Comparison of ENCODE assay signal across 13 cellular contexts in the genomic region with DNA sequence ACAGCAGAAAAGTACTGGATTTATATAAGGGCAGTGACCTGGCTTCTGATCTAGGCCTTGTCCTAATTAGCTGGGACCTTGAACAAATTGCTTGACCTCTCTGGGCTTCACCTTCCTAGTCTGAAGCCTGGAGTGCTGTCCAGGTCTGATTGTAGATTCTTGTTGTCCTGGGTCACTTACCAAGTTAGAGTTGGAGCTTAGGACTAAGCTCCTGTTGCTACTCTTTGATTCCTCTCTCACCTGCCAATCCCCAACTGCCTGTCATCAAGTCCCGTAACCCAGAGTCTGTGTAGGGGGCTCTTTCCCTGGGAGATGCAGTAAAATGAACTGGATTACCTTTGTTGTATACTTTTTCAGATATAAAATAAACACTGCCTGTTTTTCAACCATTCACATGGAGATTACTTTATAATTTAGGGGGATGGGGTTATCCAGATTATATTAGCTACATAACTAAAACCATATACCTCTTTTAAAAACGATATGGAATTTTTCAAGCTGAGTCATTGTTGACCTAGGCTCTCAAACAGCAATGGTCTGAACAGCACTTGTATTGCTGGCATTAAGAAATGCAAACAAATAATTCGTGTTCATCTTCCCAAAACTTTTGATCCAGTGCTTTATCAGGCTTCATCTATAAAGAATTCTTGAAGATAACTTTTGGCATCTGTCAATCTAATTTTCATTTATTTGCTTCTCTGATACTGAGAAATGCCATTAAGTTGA. TPM values are rescaled to one million over a fixed set of nuclear protein-coding genes. Genes with fewer than 3 reads are reported as not detected.
DNase-seq lines count a peak whose midpoint lies in the region; ATAC-seq and TF ChIP-seq lines count a peak whose summit lies in the region.
"Had no signal": no experiment of that assay in that cellular context is flagged by ENCODE, and none has a peak within 500 bp of the region (broad histone marks: within the 10 kb centered on the region; RNA-seq: fewer than 3 reads in every experiment).

No MANE protein-coding gene starts in this region.

- H3K36me3 ChIP-seq in SJSA1 (peaks cover 11% of the 10 kb centered on the region), transverse colon (no peaks in the 10 kb centered on the region)

- no peaks in the 10 kb centered on the region for H3K36me3 Mint-ChIP-seq in activated naive CD4-positive, alpha-beta T cell treated with anti-CD3 and anti-CD28 coated beads, Interleukin-2, amount 50 U/mL, for 24 hours
- no peaks in the 10 kb centered on the region for H3K36me3 Mint-ChIP-seq in activated naive CD4-positive, alpha-beta T cell treated with anti-CD3 and anti-CD28 coated beads for 36 hours (ENCODE audit: low read depth)
- H3K36me3 Mint-ChIP-seq in activated naive CD4-positive, alpha-beta T cell treated with anti-CD3 and anti-CD28 coated beads, Interleukin-2, amount 50 U/mL, for 72 hours, result no peaks in the 10 kb centered on the region
- H3K36me3 Mint-ChIP-seq: T-cell had no signal

- no peak overlapping the region for H3K4me3 Mint-ChIP-seq in activated naive CD4-positive, alpha-beta T cell treated with anti-CD3 and anti-CD28 coated beads, Interleukin-2, amount 50 U/mL, for 24 hours
- H3K4me3 Mint-ChIP-seq in activated naive CD4-positive, alpha-beta T cell treated with anti-CD3 and anti-CD28 coated beads for 36 hours, result no peak overlapping the region
- H3K4me3 Mint-ChIP-seq: T-cell had no signal

- H3K9me3 ChIP-seq in SJSA1 (replicated peaks), result no peaks in the 10 kb centered on the region
- no peaks in the 10 kb centered on the region for H3K9me3 ChIP-seq in transverse colon

- intact Hi-C loops in activated naive CD4-positive, alpha-beta T cell treated with anti-CD3 and anti-CD28 coated beads for 36 hours (cut with micrococcal nuclease), result loop anchor here (10.0 kb wide), 1 partner anchor 48 kb away; no protein-coding TSS in a partner anchor
- intact Hi-C loops in transverse colon (cut with DNase I; ENCODE audit: low total_unique reads), result no loop called here

- no peaks in the 10 kb centered on the region for H3K27me3 ChIP-seq in SJSA1 (replicated peaks)
- H3K27me3 ChIP-seq in transverse colon, result no peaks in the 10 kb centered on the region

- no peak for ATAC-seq in GM21423 (IDR thresholded peaks at IDR 0.05; ENCODE audit: unreplicated experiment)
- ATAC-seq in activated naive CD4-positive, alpha-beta T cell treated with anti-CD3 and anti-CD28 coated beads, Interleukin-2, amount 50 U/mL, for 72 hours, result no peak
- ATAC-seq: T-cell had no signal

- TF ChIP-seq CTCF in fibroblast of villous mesenchyme (IDR thresholded peaks at IDR 0.05; ENCODE audit: insufficient read depth, low read depth, low read length), result no peak
- TF ChIP-seq CTCF in transverse colon (IDR thresholded peaks at IDR 0.05), result no peak

- 13 to 34% methylated on average over 3 of the region's 3 CpGs for WGBS in transverse colon (ENCODE audit: low coverage in 1 of 2), 2 donors

- DNase-seq in activated naive CD4-positive, alpha-beta T cell treated with anti-CD3 and anti-CD28 coated beads for 36 hours, result no peak
- DNase-seq in SJSA1 (ENCODE audit: low read depth in 1 of 2, low spot score in 2 of 2), result no peak
- peak; percentile 42 for DNase-seq in fibroblast of villous mesenchyme (ENCODE audit: low read depth)
- DNase-seq in transverse colon, result no peak
- DNase-seq in NCI-H2227 treated with DMSO at 0.1 percent for 48 hours (lab: John Stamatoyannopoulos, UW), result no peak
- no peak for DNase-seq in activated naive CD4-positive, alpha-beta T cell treated with anti-CD3 and anti-CD28 coated beads, Interleukin-2, amount 50 U/mL, for 72 hours (ENCODE audit: low spot score in 2 of 2)
- DNase-seq: islet precursor cell; NCI-H146; stimulated activated naive CD4-positive, alpha-beta T cell treated with Interleukin-2 at 50 U/mL for 16 hours; T-cell had no signal

- H3K4me3 ChIP-seq in SJSA1 (no peak overlapping the region), fibroblast of villous mesenchyme (ENCODE audit: low read depth, low read length) (no peak overlapping the region), transverse colon (no peak overlapping the region)
- H3K4me3 ChIP-seq: skin epidermis had no signal

- H3K4me1 Mint-ChIP-seq in activated naive CD4-positive, alpha-beta T cell treated with anti-CD3 and anti-CD28 coated beads, Interleukin-2, amount 50 U/mL, for 24 hours, result peaks cover 27% of the 10 kb centered on the region
- peaks cover 21% of the 10 kb centered on the region for H3K4me1 Mint-ChIP-seq in activated naive CD4-positive, alpha-beta T cell treated with anti-CD3 and anti-CD28 coated beads for 36 hours (ENCODE audit: low read depth)

- H3K27ac ChIP-seq in SJSA1, result peak overlapping the region; percentile 15; the same call in 1 of the 2 replicates
- peak overlapping the region; percentile 2 to 37 (median 31) for H3K27ac ChIP-seq in transverse colon
- H3K27ac ChIP-seq: skin epidermis had no signal

- H3K9me3 Mint-ChIP-seq in activated naive CD4-positive, alpha-beta T cell treated with anti-CD3 and anti-CD28 coated beads, Interleukin-2, amount 50 U/mL, for 24 hours, result no peaks in the 10 kb centered on the region
- H3K9me3 Mint-ChIP-seq in activated naive CD4-positive, alpha-beta T cell treated with anti-CD3 and anti-CD28 coated beads for 36 hours, result no peaks in the 10 kb centered on the region
- H3K9me3 Mint-ChIP-seq in activated naive CD4-positive, alpha-beta T cell treated with anti-CD3 and anti-CD28 coated beads, Interleukin-2, amount 50 U/mL, for 72 hours, result no peaks in the 10 kb centered on the region
- H3K9me3 Mint-ChIP-seq: T-cell had no signal

- peak overlapping the region; percentile 7 for H3K27ac Mint-ChIP-seq in activated naive CD4-positive, alpha-beta T cell treated with anti-CD3 and anti-CD28 coated beads, Interleukin-2, amount 50 U/mL, for 24 hours
- no peak overlapping the region for H3K27ac Mint-ChIP-seq in activated naive CD4-positive, alpha-beta T cell treated with anti-CD3 and anti-CD28 coated beads for 36 hours
- no peak overlapping the region for H3K27ac Mint-ChIP-seq in activated naive CD4-positive, alpha-beta T cell treated with anti-CD3 and anti-CD28 coated beads, Interleukin-2, amount 50 U/mL, for 72 hours

- CTCF ChIA-PET in activated naive CD4-positive, alpha-beta T cell treated with anti-CD3 and anti-CD28 coated beads for 36 hours (lab: Charles Lee), result interaction anchor here (1.1 kb wide), 1 partner anchor 27 kb away, joined by 3 read pairs; no protein-coding TSS in a partner anchor

- no peaks in the 10 kb centered on the region for H3K27me3 Mint-ChIP-seq in activated naive CD4-positive, alpha-beta T cell treated with anti-CD3 and anti-CD28 coated beads, Interleukin-2, amount 50 U/mL, for 24 hours
- no peaks in the 10 kb centered on the region for H3K27me3 Mint-ChIP-seq in activated naive CD4-positive, alpha-beta T cell treated with anti-CD3 and anti-CD28 coated beads for 36 hours (ENCODE audit: low read depth)
- H3K27me3 Mint-ChIP-seq: T-cell had no signal

- TF ChIP-seq EP300 in transverse colon (IDR thresholded peaks at IDR 0.05; ENCODE audit: low read depth), result no peak

- in situ Hi-C loops in transverse colon (cut with MboI; ENCODE audit: low pct_ligation_motif_present in 1 of 4, low pct_unique_long_range_greater_than_20kb in 1 of 4, low sequenced_read_pairs in 3 of 4), result no loop called here

- TF ChIP-seq POLR2A in transverse colon (IDR thresholded peaks at IDR 0.05), result no peak

- H3K4me1 ChIP-seq in SJSA1 (replicated peaks) (peaks cover 56% of the 10 kb centered on the region), transverse colon (peaks cover 30 to 74% (median 54%) of the 10 kb centered on the region in 4 donors)

RNA-seq across cellular contexts. Expression of a gene that starts 5.8 kb away (rescaled TPM):
- total RNA-seq in activated naive CD4-positive, alpha-beta T cell treated with anti-CD3 and anti-CD28 coated beads for 36 hours, result 1 to 10 TPM; 8.9 TPM
- 17.7 and 24.7 TPM in 2 replicates for total RNA-seq in SJSA1 (2014; rRNA removed; shearing (Covaris generic))
- total RNA-seq in fibroblast of villous mesenchyme (31.5 and 36.7 TPM in 2 replicates), transverse colon (100 to 1,000 TPM in 2 of 4 donors, 10 to 100 TPM in 2; 77.1 to 159 (median 98.4) TPM)
- 10 to 100 TPM; 20.7 to 24.3 TPM for total RNA-seq in activated naive CD4-positive, alpha-beta T cell treated with anti-CD3 and anti-CD28 coated beads, Interleukin-2, amount 50 U/mL, for 72 hours

RNA-seq across cellular contexts. Expression of a gene that starts 15.9 kb away (rescaled TPM):
- 100 to 1,000 TPM; 112 to 118 TPM for total RNA-seq in activated naive CD4-positive, alpha-beta T cell treated with anti-CD3 and anti-CD28 coated beads for 36 hours
- total RNA-seq in SJSA1 (2014; rRNA removed; shearing (Covaris generic)), result 286 and 304 TPM in 2 replicates
- total RNA-seq in fibroblast of villous mesenchyme (113 and 166 TPM in 2 replicates), transverse colon (10 to 100 TPM; 50.1 to 96.9 (median 61.2) TPM)
- total RNA-seq in activated naive CD4-positive, alpha-beta T cell treated with anti-CD3 and anti-CD28 coated beads, Interleukin-2, amount 50 U/mL, for 72 hours, result 100 to 1,000 TPM; 114 to 116 TPM
